Comparison of ENCODE assay signal across 8 cellular contexts in the genomic region with DNA sequence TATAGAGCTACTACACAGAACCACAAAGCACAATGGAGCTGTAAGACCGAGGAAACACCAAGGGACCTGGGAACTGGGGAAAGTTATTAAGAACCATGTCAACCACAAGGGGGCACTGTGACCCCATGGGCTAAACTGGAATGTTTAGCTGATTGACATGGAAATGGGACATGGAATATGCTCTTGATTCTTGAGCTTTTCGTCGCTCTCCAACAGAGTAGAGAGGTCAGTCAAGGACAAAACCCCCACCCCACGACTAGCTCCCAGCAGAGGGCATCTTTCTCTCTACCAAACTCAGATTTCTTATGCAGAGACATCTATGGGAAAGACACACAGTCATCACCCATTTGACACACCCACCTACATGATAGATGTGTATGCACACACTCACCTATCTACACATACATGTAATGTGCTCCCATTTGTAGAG. TPM values are rescaled to one million over a fixed set of nuclear protein-coding genes. Genes with fewer than 3 reads are reported as not detected.
DNase-seq lines count a peak whose midpoint lies in the region; ATAC-seq and TF ChIP-seq lines count a peak whose summit lies in the region.

No MANE protein-coding gene starts in this region.

- no peaks in the 10 kb centered on the region for H4K20me1 ChIP-seq in OCI-LY3 (ENCODE audit: insufficient read depth, low read length)

- H3K4me1 ChIP-seq in OCI-LY3 (ENCODE audit: low read length) = no peaks in the 10 kb centered on the region

- no peak overlapping the region for H3K4me2 ChIP-seq in OCI-LY3 (ENCODE audit: low read length)

- H3K27me3 ChIP-seq in OCI-LY3 (ENCODE audit: low read depth, low read length) = peaks cover 39% of the 10 kb centered on the region

- TF ChIP-seq CTCF in OCI-LY3 (IDR thresholded peaks at IDR 0.05; ENCODE audit: low read depth, low read length) = peak; percentile 88

- H3K36me3 ChIP-seq in OCI-LY3 (replicated peaks; ENCODE audit: low read depth, low read length) = no peaks in the 10 kb centered on the region

- no peak overlapping the region for H3K27ac ChIP-seq in OCI-LY3 (ENCODE audit: low read length)

- H3K9me3 ChIP-seq in OCI-LY3 (ENCODE audit: insufficient read depth, low read length) = no peaks in the 10 kb centered on the region

- no peak for ATAC-seq in HG02852 (IDR thresholded peaks at IDR 0.05; ENCODE audit: unreplicated experiment)

- no peak overlapping the region for H3K9ac ChIP-seq in OCI-LY3 (ENCODE audit: low read length)

- H2AFZ ChIP-seq in OCI-LY3 (ENCODE audit: low read depth, low read length) = no peak overlapping the region

- no peak overlapping the region for H3K4me3 ChIP-seq in OCI-LY3 (ENCODE audit: low read length)

- peak; percentile 86 for DNase-seq in Daoy (ENCODE audit: low read depth)
- peak; percentile 76 for DNase-seq in HuH-7.5 (ENCODE audit: low spot score)
- peak; percentile 57 for DNase-seq in activated CD8-positive, alpha-beta memory T cell treated with anti-CD3 and anti-CD28 coated beads, Interleukin-2, amount 50 U/mL, for 24 hours (ENCODE audit: extremely low read depth)
- DNase-seq in epidermal melanocyte (ENCODE audit: insufficient read length, low spot score) = peak; percentile 85
- peak; percentile 88 for DNase-seq in mucosa of gallbladder (ENCODE audit: low spot score)
- DNase-seq in stimulated activated CD8-positive, alpha-beta memory T cell treated with anti-CD3 and anti-CD28 coated beads, Interleukin-4, amount 100 ng/mL, for 24 hours (ENCODE audit: low read depth) = peak; percentile 57

- H3K79me2 ChIP-seq in OCI-LY3 (ENCODE audit: low read length) = no peaks in the 10 kb centered on the region

RNA-seq across cellular contexts. Expression of gene NDRG2, which starts 10.1 kb away (rescaled TPM):
- 6.3 and 22.7 TPM in 2 replicates for total RNA-seq in Daoy (2014; rRNA removed; shearing (Covaris generic))
- total RNA-seq in mucosa of gallbladder = 237 TPM

RNA-seq across cellular contexts. Expression of gene TPPP2, which starts 15.2 kb away (rescaled TPM):
- total RNA-seq in Daoy (2014; rRNA removed; shearing (Covaris generic)) = not detected in 2 replicates
- 0.81 TPM for total RNA-seq in mucosa of gallbladder

RNA-seq across cellular contexts. Expression of gene SLC39A2, which starts 15.7 kb away (rescaled TPM):
- total RNA-seq in Daoy (2014; rRNA removed; shearing (Covaris generic)) = not detected in 2 replicates
- total RNA-seq in mucosa of gallbladder = not detected

RNA-seq across cellular contexts. Expression of gene RNASE13, which starts 19.8 kb away (rescaled TPM):
- total RNA-seq in Daoy (2014; rRNA removed; shearing (Covaris generic)) = not detected in 2 replicates
- 0.12 TPM for total RNA-seq in mucosa of gallbladder

RNA-seq across cellular contexts. Expression of gene METTL17, which starts 25.0 kb away (rescaled TPM):
- total RNA-seq in Daoy (2014; rRNA removed; shearing (Covaris generic)) = 106 and 123 TPM in 2 replicates
- 57.3 TPM for total RNA-seq in mucosa of gallbladder

Comparison
In these comparisons a context has a peak if more than half of its experiments do, and no peak if none do; other contexts are left out.
1. RNA of gene NDRG2, which starts 10.1 kb away (total RNA-seq): 237 TPM in mucosa of gallbladder (single experiment); 6.3 to 22.7 TPM in Daoy; every median in the first group is over 10 times any median in the second.
2. Peak in every context shown above with its lines, with median percentiles within 50 percentile points of each other: DNase-seq.